Comparison of ENCODE assay signal across 8 cellular contexts in genomic region chr11:33723238-33723881, GRCh38. TPM values are rescaled to one million over a fixed set of nuclear protein-coding genes. Genes with fewer than 3 reads are reported as not detected.
DNase-seq lines count a peak whose midpoint lies in the region; ATAC-seq and TF ChIP-seq lines count a peak whose summit lies in the region.
"Had no signal": no experiment of that assay in that cellular context is flagged by ENCODE, and none has a peak within 500 bp of the region (broad histone marks: within the 10 kb centered on the region; RNA-seq: fewer than 3 reads in every experiment).

No MANE protein-coding gene starts in this region.

- no peaks in the 10 kb centered on the region for H3K9me2 ChIP-seq in SK-N-SH

- H3K9ac ChIP-seq in SK-N-SH: peak overlapping the region; percentile 74
- H3K9ac ChIP-seq in skeletal muscle tissue (ENCODE audit: low read depth in 1 of 3, low read length in 3 of 3): peak overlapping the region; percentile 34 to 63 (median 52)

- H3K79me2 ChIP-seq in SK-N-SH (ENCODE audit: insufficient read depth): peaks cover 100% of the 10 kb centered on the region

- H3K4me2 ChIP-seq in SK-N-SH: peak overlapping the region; percentile 23

- H3K36me3 ChIP-seq in SK-N-SH (replicated peaks in 1 of 2; ENCODE audit: control insufficient read depth in 1 of 2, insufficient read depth in 2 of 2, low read length in 1 of 2) (peaks cover 20 to 36% of the 10 kb centered on the region in 2 experiments), skeletal muscle tissue (ENCODE audit: control insufficient read depth in 3 of 3, insufficient read depth in 3 of 3, low read length in 3 of 3) (peaks cover 17 to 21% (median 20%) of the 10 kb centered on the region in 3 donors), SJCRH30 (peaks cover 12% of the 10 kb centered on the region)

- peaks cover 0 to 48% of the 10 kb centered on the region in 2 experiments for H3K4me1 ChIP-seq in SK-N-SH (ENCODE audit: control insufficient read depth in 1 of 2, insufficient read depth in 2 of 2, low read depth in 1 of 2, low read length in 1 of 2)
- peaks cover 69 to 71% (median 70%) of the 10 kb centered on the region in 3 donors for H3K4me1 ChIP-seq in skeletal muscle tissue (ENCODE audit: control insufficient read depth in 3 of 3, insufficient read depth in 3 of 3, low read length in 3 of 3)
- peaks cover 22% of the 10 kb centered on the region for H3K4me1 ChIP-seq in SJCRH30

- peak in 1 of 2 experiments; percentile 22; a peak in 1 of 4 replicates for TF ChIP-seq EP300 in SK-N-SH (IDR thresholded peaks at IDR 0.05; ENCODE audit: borderline replicate concordance in 1 of 2, low read depth in 1 of 2, low read length in 1 of 2)

- H4K20me1 ChIP-seq in SK-N-SH (ENCODE audit: insufficient read depth): peaks cover 61% of the 10 kb centered on the region

- ATAC-seq in HG02610 (IDR thresholded peaks at IDR 0.05; ENCODE audit: unreplicated experiment): peak; percentile 17
- ATAC-seq in HG03039 (IDR thresholded peaks at IDR 0.05; ENCODE audit: unreplicated experiment): no peak

- H3K4me3 ChIP-seq in SK-N-SH (ENCODE audit: low read depth in 2 of 2, low read length in 1 of 2) (no peak overlapping the region), foreskin fibroblast (ENCODE audit: low read depth in 1 of 2, low read length in 2 of 2) (no peak overlapping the region), skeletal muscle tissue (ENCODE audit: low read length in 3 of 3) (peak overlapping the region; percentile 38 to 59 (median 44)), SJCRH30 (no peak overlapping the region)
- H3K4me3 ChIP-seq: SK-N-MC had no signal

- peaks cover 61% of the 10 kb centered on the region for H3F3A ChIP-seq in SK-N-SH (replicated peaks; ENCODE audit: insufficient read depth)

- H2AFZ ChIP-seq in SK-N-SH (ENCODE audit: low read depth): no peak overlapping the region

- H3K9me3 ChIP-seq in SK-N-SH (no peaks in the 10 kb centered on the region), skeletal muscle tissue (ENCODE audit: control insufficient read depth in 3 of 3, low read length in 3 of 3) (no peaks in the 10 kb centered on the region), SJCRH30 (replicated peaks) (peaks cover 2% of the 10 kb centered on the region; the same call in 1 of the 2 replicates)

- CTCF ChIA-PET in SK-N-SH (lab: Yijun Ruan, JAX): interaction anchor here (0.8 to 1.7 kb wide), 2 partner anchors 31 to 106 kb away, joined by 3 to 4 read pairs; no protein-coding TSS in a partner anchor

- DNase-seq in SK-N-SH (no peak), foreskin fibroblast (peak; percentile 82 to 90), SJCRH30 (no peak), NCI-H1105 treated with DMSO at 0.1 percent for 48 hours (lab: John Stamatoyannopoulos, UW) (no peak)

- WGBS in SK-N-SH (ENCODE audit: low lambda C conversion rate): 63% methylated on average over 6 of the region's 6 CpGs

- POLR2A ChIA-PET in SK-N-SH (lab: Yijun Ruan, JAX): no interaction called here

- TF ChIP-seq CTCF in SK-N-SH (IDR thresholded peaks at IDR 0.05) (no peak), foreskin fibroblast (IDR thresholded peaks at IDR 0.05; ENCODE audit: low read depth, low read length) (no peak)

- TF ChIP-seq RAD21 in SK-N-SH (IDR thresholded peaks at IDR 0.05; ENCODE audit: low read length): no peak

- H3K27ac ChIP-seq in SK-N-SH (ENCODE audit: low read depth in 2 of 2, low read length in 1 of 2) (peak overlapping the region; percentile 40 to 98; a peak in 3 of 4 replicates), skeletal muscle tissue (ENCODE audit: low read depth, low read length) (peak overlapping the region; percentile 94), SJCRH30 (no peak overlapping the region)
- H3K27ac ChIP-seq: SK-N-MC had no signal

- no peaks in the 10 kb centered on the region for H3K27me3 ChIP-seq in SK-N-SH (ENCODE audit: insufficient read depth)
- H3K27me3 ChIP-seq in skeletal muscle tissue (ENCODE audit: control insufficient read depth in 3 of 3, insufficient read depth in 3 of 3, low read length in 3 of 3): no peaks in the 10 kb centered on the region
- no peaks in the 10 kb centered on the region for H3K27me3 ChIP-seq in SJCRH30

TF ChIP-seq in SK-N-SH, 30 proteins besides CTCF, POLR2A, EP300 and RAD21:
- TF ChIP-seq POLR2AphosphoS5 (IDR thresholded peaks at IDR 0.05; ENCODE audit: low read depth, low read length) (no peak), TCF12 (IDR thresholded peaks at IDR 0.05) (peak; percentile 78), SMC3 (IDR thresholded peaks at IDR 0.05; ENCODE audit: low read depth, low read length) (no peak), FOSL2 (IDR thresholded peaks at IDR 0.05; ENCODE audit: borderline replicate concordance, low read depth) (peak; percentile 73), FOXM1 (IDR thresholded peaks at IDR 0.05; ENCODE audit: low read depth) (no peak), PBX3 (IDR thresholded peaks at IDR 0.05) (peak; percentile 91), JUND (IDR thresholded peaks at IDR 0.05) (peak; percentile 63), RXRA (IDR thresholded peaks at IDR 0.05; ENCODE audit: borderline replicate concordance, low read depth) (peak; percentile 21; the same call in 1 of the 2 replicates), TEAD4 (IDR thresholded peaks at IDR 0.05; ENCODE audit: borderline replicate concordance, insufficient read depth) (peak; percentile 46; the same call in 1 of the 2 replicates), ELF1 (IDR thresholded peaks at IDR 0.05) (no peak)
TF ChIP-seq in SK-N-SH: peak in this region for 6.

RNA-seq across cellular contexts. Expression of gene CD59, which starts 12.9 kb away (rescaled TPM):
- polyA plus RNA-seq in SK-N-SH (2012; rRNA removed): 616 and 849 TPM in 2 replicates
- polyA plus RNA-seq in SK-N-SH (2012; cell fraction: cytosol; rRNA removed): 705 and 770 TPM in 2 replicates
- 216 and 380 TPM in 2 replicates for polyA plus RNA-seq in SK-N-SH (2012; cell fraction: nucleus; rRNA removed)
- total RNA-seq in skeletal muscle tissue: 64.7 TPM
- 93.3 and 97.3 TPM in 2 replicates for total RNA-seq in SJCRH30 (2014; rRNA removed; shearing (Covaris generic))

RNA-seq across cellular contexts. Expression of gene C11orf91, which starts 22.7 kb away (rescaled TPM):
- polyA plus RNA-seq in SK-N-SH (2012; rRNA removed): 0.10 and 0.15 TPM in 2 replicates
- 0.12 and 0.14 TPM in 2 replicates for polyA plus RNA-seq in SK-N-SH (2012; cell fraction: cytosol; rRNA removed)
- 0.14 and 0.45 TPM in 2 replicates for polyA plus RNA-seq in SK-N-SH (2012; cell fraction: nucleus; rRNA removed)
- not detected for total RNA-seq in skeletal muscle tissue
- 0.15 TPM in 1 of 2 replicates, not detected in the other for total RNA-seq in SJCRH30 (2014; rRNA removed; shearing (Covaris generic))

RNA-seq across cellular contexts. Expression of gene FBXO3, which starts 51.0 kb away (rescaled TPM):
- polyA plus RNA-seq in SK-N-SH (2012; rRNA removed): 17.9 and 27.0 TPM in 2 replicates
- polyA plus RNA-seq in SK-N-SH (2012; cell fraction: cytosol; rRNA removed): 21.6 and 26.1 TPM in 2 replicates
- 8.6 and 26.3 TPM in 2 replicates for polyA plus RNA-seq in SK-N-SH (2012; cell fraction: nucleus; rRNA removed)
- total RNA-seq in skeletal muscle tissue: 39.1 TPM
- total RNA-seq in SJCRH30 (2014; rRNA removed; shearing (Covaris generic)): 26.2 and 30.4 TPM in 2 replicates

Comparison
In these comparisons a context has a peak if more than half of its experiments do, and no peak if none do; other contexts are left out.
1. DNase-seq: peak in foreskin fibroblast (2 of 2); none in SK-N-SH (single experiment), SJCRH30 (0 of 2) and NCI-H1105 treated with DMSO at 0.1 percent for 48 hours (single experiment).
2. H3K4me3 ChIP-seq: peak in skeletal muscle tissue (3 of 3); none in SK-N-SH (0 of 2), foreskin fibroblast (0 of 2) and SJCRH30 (single experiment).